Comparison of ENCODE assay signal across 2 cellular contexts in genomic region chr20:3825526-3825925, GRCh38.
A peak's percentile ranks its signal among the peaks of the same experiment; 100 is the strongest.
TF ChIP-seq lines count a peak whose summit lies in the region.

No MANE protein-coding gene starts in this region.

TF ChIP-seq in HEK293, 187 proteins besides CTCF, POLR2A, EP300 and RAD21:
- TF ChIP-seq ZNF623 (tag by site-specific recombination; IDR thresholded peaks at IDR 0.05) (no peak), EGR2 (tag by site-specific recombination; IDR thresholded peaks at IDR 0.05; ENCODE audit: low read depth) (peak; percentile 65; the same call in 1 of the 2 replicates), ZFHX2 (tag by site-specific recombination; conservative IDR thresholded peaks at IDR 0.05) (0 out of 2 replicates have a peak, but pooled peaks have one; percentile 32), ZNF658 (tag by site-specific recombination; IDR thresholded peaks at IDR 0.05) (no peak), SCRT2 (tag by site-specific recombination; IDR thresholded peaks at IDR 0.05) (peak; percentile 39; the same call in 1 of the 2 replicates)

TF ChIP-seq in K562, 482 proteins besides CTCF, POLR2A, EP300 and RAD21:
- TF ChIP-seq SMARCE1 (IDR thresholded peaks at IDR 0.05), result no peak
- no peak for TF ChIP-seq HSF4 (CRISPR knock-in tag; IDR thresholded peaks at IDR 0.05; ENCODE audit: borderline replicate concordance)
- no peak for TF ChIP-seq ILK (tag; IDR thresholded peaks at IDR 0.05; ENCODE audit: borderline replicate concordance, low read depth)
- no peak for TF ChIP-seq ZNF449 (CRISPR knock-in tag; IDR thresholded peaks at IDR 0.05)
- no peak for TF ChIP-seq PREB (CRISPR knock-in tag; IDR thresholded peaks at IDR 0.05)
- TF ChIP-seq POLR2B (IDR thresholded peaks at IDR 0.05; ENCODE audit: low read depth, partially characterized antibody), result no peak
- no peak for TF ChIP-seq MAFK (IDR thresholded peaks at IDR 0.05; ENCODE audit: low read length)
- no peak for TF ChIP-seq ZNF263 (CRISPR knock-in tag; IDR thresholded peaks at IDR 0.05; ENCODE audit: borderline replicate concordance)
- no peak for TF ChIP-seq SNAPC5 (CRISPR knock-in tag; IDR thresholded peaks at IDR 0.05)
- no peak for TF ChIP-seq YBX1 (IDR thresholded peaks at IDR 0.05)
- no peak for TF ChIP-seq ARID3B (CRISPR knock-in tag; IDR thresholded peaks at IDR 0.05; ENCODE audit: borderline replicate concordance)
